ENCODE assay signal across 25 cellular contexts in genomic region chr12:205026-205425, GRCh38. TPM values are rescaled to one million over a fixed set of nuclear protein-coding genes. Genes with fewer than 3 reads are reported as not detected.
"Had no signal": no experiment of that assay in that cellular context is flagged by ENCODE, and none has a peak within 500 bp of the region (broad histone marks: within the 10 kb centered on the region; RNA-seq: fewer than 3 reads in every experiment).

No MANE protein-coding gene starts in this region.

- H3K9me3 Mint-ChIP-seq: activated CD8-positive, alpha-beta T cell treated with anti-CD3 and anti-CD28 coated beads for 36 hours; activated naive CD4-positive, alpha-beta T cell treated with anti-CD3 and anti-CD28 coated beads, Interleukin-2, amount 10 ng/mL, durations not matched to agents 7 days and 5 days; activated naive CD8-positive, alpha-beta T cell treated with anti-CD3 and anti-CD28 coated beads for 36 hours; activated T-cell treated with anti-CD3 and anti-CD28 coated beads, Interleukin-2, amount 50 U/mL, for 72 hours; activated T-helper 2 cell treated with anti-CD3 and anti-CD28 coated beads, Interferon-gamma antibody, Interleukin-2, Interleukin-4, amounts not matched to agents 10 μg/mL and 5 μg/mL and 100 μg/mL, durations not matched to agents 14 hours and 24 hours and 36 hours had no signal

- H3K27ac ChIP-seq: Peyer's patch, RWPE1, SJCRH30, VCaP had no signal

- H3K4me3 Mint-ChIP-seq: activated CD4-positive, alpha-beta T cell treated with anti-CD3 and anti-CD28 coated beads for 36 hours; activated CD8-positive, alpha-beta T cell treated with anti-CD3 and anti-CD28 coated beads for 36 hours; activated naive CD4-positive, alpha-beta T cell treated with anti-CD3 and anti-CD28 coated beads, Interleukin-2, amount 10 ng/mL, durations not matched to agents 7 days and 5 days; activated naive CD8-positive, alpha-beta T cell treated with anti-CD3 and anti-CD28 coated beads for 36 hours; activated T-cell treated with anti-CD3 and anti-CD28 coated beads, Interleukin-2, amount 50 U/mL, for 72 hours had no signal

- H3K36me3 ChIP-seq: MG63, Peyer's patch, SJCRH30 had no signal

- H3K36me3 Mint-ChIP-seq: activated naive CD4-positive, alpha-beta T cell treated with anti-CD3 and anti-CD28 coated beads, Interleukin-2, amount 10 ng/mL, durations not matched to agents 7 days and 5 days; activated naive CD8-positive, alpha-beta T cell treated with anti-CD3 and anti-CD28 coated beads for 36 hours had no signal

- ATAC-seq: activated CD4-positive, alpha-beta T cell treated with anti-CD3 and anti-CD28 coated beads for 36 hours; activated CD8-positive, alpha-beta T cell treated with anti-CD3 and anti-CD28 coated beads for 36 hours; activated T-cell treated with anti-CD3 and anti-CD28 coated beads, Interleukin-2, amount 50 U/mL, for 72 hours had no signal

- H3K9me3 ChIP-seq: MG63, Peyer's patch, SJCRH30, SK-N-SH had no signal

- H3K27ac Mint-ChIP-seq: activated CD4-positive, alpha-beta T cell treated with anti-CD3 and anti-CD28 coated beads for 36 hours; activated CD8-positive, alpha-beta T cell treated with anti-CD3 and anti-CD28 coated beads for 36 hours; activated naive CD4-positive, alpha-beta T cell treated with anti-CD3 and anti-CD28 coated beads, Interleukin-2, amount 10 ng/mL, durations not matched to agents 7 days and 5 days; activated naive CD8-positive, alpha-beta T cell treated with anti-CD3 and anti-CD28 coated beads for 36 hours; activated T-cell treated with anti-CD3 and anti-CD28 coated beads, Interleukin-2, amount 50 U/mL, for 72 hours; activated T-helper 2 cell treated with anti-CD3 and anti-CD28 coated beads, Interferon-gamma antibody, Interleukin-2, Interleukin-4, amounts not matched to agents 10 μg/mL and 5 μg/mL and 100 μg/mL, durations not matched to agents 14 hours and 24 hours and 36 hours had no signal

- DNase-seq: activated CD4-positive, alpha-beta T cell treated with anti-CD3 and anti-CD28 coated beads for 36 hours; activated CD8-positive, alpha-beta memory T cell treated with anti-CD3 and anti-CD28 coated beads, Interleukin-2, amount 50 U/mL, for 4 hours; activated CD8-positive, alpha-beta T cell treated with anti-CD3 and anti-CD28 coated beads for 36 hours; activated gamma-delta T cell treated with Interleukin-2 at 50 U/mL for 16 hours; activated naive CD4-positive, alpha-beta T cell treated with anti-CD3 and anti-CD28 coated beads, Interleukin-2, amount 10 ng/mL, durations not matched to agents 7 days and 5 days; activated naive CD8-positive, alpha-beta T cell treated with anti-CD3 and anti-CD28 coated beads for 36 hours; activated T-cell treated with anti-CD3 and anti-CD28 coated beads, Interleukin-2, amount 50 U/mL, for 72 hours; central memory CD4-positive, alpha-beta T cell; MG63; MV-4-11; NCI-H1092 treated with DMSO at 0.1 percent for 48 hours; NCI-H1417 treated with DMSO at 0.1 percent for 48 hours; NCI-H1694; NCI-H2029; NCI-H446; NCI-H524; Peyer's patch; Right ventricle myocardium superior; SJCRH30; SK-N-SH; T-helper 1 cell had no signal

- H3K4me2 ChIP-seq: SK-N-SH had no signal

- H3K4me3 ChIP-seq: MG63, Peyer's patch, SJCRH30 had no signal

- H3K9ac ChIP-seq: SK-N-SH had no signal

- H3K4me1 ChIP-seq: SJCRH30 had no signal

- H3K4me1 Mint-ChIP-seq: activated CD4-positive, alpha-beta T cell treated with anti-CD3 and anti-CD28 coated beads for 36 hours; activated naive CD4-positive, alpha-beta T cell treated with anti-CD3 and anti-CD28 coated beads, Interleukin-2, amount 10 ng/mL, durations not matched to agents 7 days and 5 days; activated naive CD8-positive, alpha-beta T cell treated with anti-CD3 and anti-CD28 coated beads for 36 hours had no signal

- H3K27me3 ChIP-seq: Peyer's patch had no signal

RNA-seq across cellular contexts. Expression of gene SLC6A12, which starts 8.9 kb away (rescaled TPM):
- total RNA-seq: activated CD8-positive, alpha-beta T cell treated with anti-CD3 and anti-CD28 coated beads for 36 hours; activated naive CD8-positive, alpha-beta T cell treated with anti-CD3 and anti-CD28 coated beads for 36 hours; SJCRH30; T-helper 2 cell treated with Interferon-gamma antibody and Interleukin-4, amounts not matched to agents 100 ng/mL and 5 ng/mL, for 36 hours had no signal

RNA-seq across cellular contexts. Expression of gene SLC6A13, which starts 57.6 kb away (rescaled TPM):
- total RNA-seq: activated CD8-positive, alpha-beta T cell treated with anti-CD3 and anti-CD28 coated beads for 36 hours had no signal
